In the genomic region with DNA sequence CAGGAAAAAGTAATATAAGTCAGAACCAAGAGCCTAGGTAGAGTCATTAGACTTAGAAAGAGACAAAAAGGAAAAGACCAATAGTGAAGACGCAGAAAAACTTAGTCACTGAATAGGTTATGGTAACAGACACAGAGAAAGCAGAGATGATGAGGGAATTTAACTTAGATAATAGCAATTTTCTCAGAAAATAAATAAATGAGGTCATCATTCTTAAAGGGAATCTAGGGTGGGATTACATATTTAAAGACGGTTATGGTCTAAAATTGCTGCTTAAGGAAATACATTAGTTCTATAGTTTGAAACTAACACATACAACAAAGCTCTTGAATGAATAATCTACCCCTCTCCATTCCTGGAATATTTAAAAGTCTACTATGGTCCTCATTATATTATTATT, we compare ENCODE assay signal across 1 cellular context.
TF ChIP-seq lines count a peak whose summit lies in the region.

No MANE protein-coding gene starts in this region.

TF ChIP-seq in HEK293, 187 proteins besides CTCF, POLR2A, EP300 and RAD21 (continued from another document):
- TF ChIP-seq, protein P1, sequence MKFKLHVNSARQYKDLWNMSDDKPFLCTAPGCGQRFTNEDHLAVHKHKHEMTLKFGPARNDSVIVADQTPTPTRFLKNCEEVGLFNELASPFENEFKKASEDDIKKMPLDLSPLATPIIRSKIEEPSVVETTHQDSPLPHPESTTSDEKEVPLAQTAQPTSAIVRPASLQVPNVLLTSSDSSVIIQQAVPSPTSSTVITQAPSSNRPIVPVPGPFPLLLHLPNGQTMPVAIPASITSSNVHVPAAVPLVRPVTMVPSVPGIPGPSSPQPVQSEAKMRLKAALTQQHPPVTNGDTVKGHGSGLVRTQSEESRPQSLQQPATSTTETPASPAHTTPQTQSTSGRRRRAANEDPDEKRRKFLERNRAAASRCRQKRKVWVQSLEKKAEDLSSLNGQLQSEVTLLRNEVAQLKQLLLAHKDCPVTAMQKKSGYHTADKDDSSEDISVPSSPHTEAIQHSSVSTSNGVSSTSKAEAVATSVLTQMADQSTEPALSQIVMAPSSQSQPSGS (tag by site-specific recombination; IDR thresholded peaks at IDR 0.05; ENCODE audit: low read depth): peak; percentile 61
- TF ChIP-seq ZNF423 (tag by site-specific recombination; IDR thresholded peaks at IDR 0.05): no peak
- no peak for TF ChIP-seq ZNF658 (tag by site-specific recombination; IDR thresholded peaks at IDR 0.05)
- TF ChIP-seq BCL11B (tag by site-specific recombination; IDR thresholded peaks at IDR 0.05; ENCODE audit: low read depth): no peak
- TF ChIP-seq ZNF211 (tag by site-specific recombination; IDR thresholded peaks at IDR 0.05; ENCODE audit: low read depth): no peak
- no peak for TF ChIP-seq YY2 (tag by site-specific recombination; IDR thresholded peaks at IDR 0.05)
